2 cellular contexts compared by ENCODE assay signal in the genomic region with DNA sequence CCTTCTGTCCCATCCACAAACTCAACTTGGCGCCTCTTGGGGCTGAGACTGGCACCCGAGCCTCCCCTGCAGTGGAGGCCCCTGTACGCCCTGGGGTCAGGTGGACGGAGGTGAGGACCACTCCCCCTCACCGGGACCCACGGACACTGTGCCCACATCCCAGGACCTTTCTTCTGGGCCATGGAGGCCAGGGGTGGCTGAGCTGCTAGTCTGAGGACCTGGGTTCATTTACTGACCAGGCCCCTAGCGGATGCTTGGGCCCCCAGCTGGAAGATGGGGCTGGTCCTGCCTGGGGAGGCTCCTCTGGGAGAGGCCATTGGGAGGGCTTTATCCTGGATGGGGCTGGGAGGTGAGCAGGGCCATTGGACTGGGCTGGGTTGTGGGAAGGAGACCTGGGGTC.
TF ChIP-seq lines count a peak whose summit lies in the region.

No MANE protein-coding gene starts in this region.

TF ChIP-seq in K562, 482 proteins besides CTCF, POLR2A, EP300 and RAD21:
- no peak for TF ChIP-seq CC2D1A (IDR thresholded peaks at IDR 0.05)
- no peak for TF ChIP-seq STAG1 (CRISPR knock-in tag; IDR thresholded peaks at IDR 0.05; ENCODE audit: borderline replicate concordance)
- no peak for TF ChIP-seq IRF1 (CRISPR knock-in tag; IDR thresholded peaks at IDR 0.05; ENCODE audit: borderline replicate concordance)
- TF ChIP-seq, protein P1, sequence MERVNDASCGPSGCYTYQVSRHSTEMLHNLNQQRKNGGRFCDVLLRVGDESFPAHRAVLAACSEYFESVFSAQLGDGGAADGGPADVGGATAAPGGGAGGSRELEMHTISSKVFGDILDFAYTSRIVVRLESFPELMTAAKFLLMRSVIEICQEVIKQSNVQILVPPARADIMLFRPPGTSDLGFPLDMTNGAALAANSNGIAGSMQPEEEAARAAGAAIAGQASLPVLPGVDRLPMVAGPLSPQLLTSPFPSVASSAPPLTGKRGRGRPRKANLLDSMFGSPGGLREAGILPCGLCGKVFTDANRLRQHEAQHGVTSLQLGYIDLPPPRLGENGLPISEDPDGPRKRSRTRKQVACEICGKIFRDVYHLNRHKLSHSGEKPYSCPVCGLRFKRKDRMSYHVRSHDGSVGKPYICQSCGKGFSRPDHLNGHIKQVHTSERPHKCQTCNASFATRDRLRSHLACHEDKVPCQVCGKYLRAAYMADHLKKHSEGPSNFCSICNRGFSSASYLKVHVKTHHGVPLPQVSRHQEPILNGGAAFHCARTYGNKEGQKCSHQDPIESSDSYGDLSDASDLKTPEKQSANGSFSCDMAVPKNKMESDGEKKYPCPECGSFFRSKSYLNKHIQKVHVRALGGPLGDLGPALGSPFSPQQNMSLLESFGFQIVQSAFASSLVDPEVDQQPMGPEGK (CRISPR knock-in tag; IDR thresholded peaks at IDR 0.05; ENCODE audit: borderline replicate concordance) = no peak
- 0 out of 2 replicates have a peak, but pooled peaks have one; percentile 11 for TF ChIP-seq ELF2 (CRISPR knock-in tag; IDR thresholded peaks at IDR 0.05)
- TF ChIP-seq ARID3A (IDR thresholded peaks at IDR 0.05; ENCODE audit: borderline replicate concordance, low read depth, low read length) = no peak
- no peak for TF ChIP-seq CEBPG (CRISPR knock-in tag; IDR thresholded peaks at IDR 0.05)
- no peak for TF ChIP-seq CEBPG (tag; conservative IDR thresholded peaks at IDR 0.05 in 1 of 2, IDR thresholded peaks at IDR 0.05 in 1 of 2)
- TF ChIP-seq KLF6 (CRISPR knock-in tag; IDR thresholded peaks at IDR 0.05; ENCODE audit: borderline replicate concordance) = peak; percentile 11; the same call in 1 of the 2 replicates

TF ChIP-seq in H1, 55 proteins besides CTCF, POLR2A, EP300 and RAD21:
- TF ChIP-seq RXRA (IDR thresholded peaks at IDR 0.05; ENCODE audit: insufficient read depth, low read depth, low read length) (no peak), ZNF274 (IDR thresholded peaks at IDR 0.05; ENCODE audit: borderline replicate concordance, extremely low read depth, low read length) (no peak), SP4 (IDR thresholded peaks at IDR 0.05; ENCODE audit: low read length) (no peak), FOSL1 (IDR thresholded peaks at IDR 0.05; ENCODE audit: insufficient read depth, low read depth, low read length) (no peak), BACH1 (IDR thresholded peaks at IDR 0.05; ENCODE audit: low read length) (no peak), CTBP2 (IDR thresholded peaks at IDR 0.05; ENCODE audit: borderline replicate concordance, insufficient read depth, insufficient read length, low read length) (no peak), USF2 (IDR thresholded peaks at IDR 0.05; ENCODE audit: low read length) (no peak)
